Comparison of ENCODE assay signal across 19 cellular contexts in the genomic region with DNA sequence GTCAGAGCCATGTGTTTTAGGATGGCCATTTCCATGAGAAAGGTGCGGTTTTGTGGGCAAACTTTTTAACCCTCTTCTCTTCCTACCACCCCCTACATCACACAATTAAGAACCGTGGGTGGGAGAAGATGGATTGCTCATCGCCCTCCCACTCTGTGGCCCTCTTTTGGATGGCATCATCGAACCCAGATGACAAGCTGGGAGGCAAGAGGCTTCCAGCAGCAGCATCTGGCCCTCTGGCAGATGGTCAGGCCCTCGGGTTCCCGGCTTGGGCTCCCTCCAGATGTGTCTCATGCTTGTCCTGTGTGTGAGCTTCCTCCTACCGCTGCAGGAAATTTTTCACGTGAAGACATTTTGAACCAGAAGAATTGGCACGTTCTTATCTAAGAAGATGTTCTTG.
DNase-seq lines count a peak whose midpoint lies in the region; ATAC-seq, FAIRE-seq and TF ChIP-seq lines count a peak whose summit lies in the region.
"Had no signal": no experiment of that assay in that cellular context is flagged by ENCODE, and none has a peak within 500 bp of the region (broad histone marks: within the 10 kb centered on the region; RNA-seq: fewer than 3 reads in every experiment).

No MANE protein-coding gene starts in this region.

- no peak overlapping the region for H3K27ac ChIP-seq in right atrium auricular region
- H3K27ac ChIP-seq in left ventricle myocardium inferior (replicated peaks), result peak overlapping the region; percentile 38
- H3K27ac ChIP-seq in upper lobe of right lung, result no peak overlapping the region
- H3K27ac ChIP-seq: RWPE1, upper lobe of left lung had no signal

- FAIRE-seq in urothelium cell line (lab: Jason Lieb, UNC), result no peak
- FAIRE-seq: A204.1, H54 had no signal

- intact Hi-C loops in Right ventricle myocardium inferior (cut with DNase I) (no loop called here), left ventricle myocardium inferior (cut with micrococcal nuclease) (no loop called here), upper lobe of right lung (cut with DNase I) (no loop called here)

- no peaks in the 10 kb centered on the region for H3K27me3 ChIP-seq in right atrium auricular region
- no peaks in the 10 kb centered on the region for H3K27me3 ChIP-seq in left ventricle myocardium inferior (ENCODE audit: low read depth)
- H3K27me3 ChIP-seq in upper lobe of right lung, result no peaks in the 10 kb centered on the region
- H3K27me3 ChIP-seq: upper lobe of left lung had no signal

- H3K36me3 ChIP-seq in right atrium auricular region (no peaks in the 10 kb centered on the region), left ventricle myocardium inferior (no peaks in the 10 kb centered on the region), upper lobe of right lung (no peaks in the 10 kb centered on the region)
- H3K36me3 ChIP-seq: upper lobe of left lung had no signal

- ATAC-seq in Right ventricle myocardium inferior (peak; percentile 80), upper lobe of right lung (no peak), GM18870 (IDR thresholded peaks at IDR 0.05; ENCODE audit: unreplicated experiment) (no peak)
- ATAC-seq: activated CD8-positive, alpha-beta T cell treated with anti-CD3 and anti-CD28 coated beads, Interleukin-2, amount 10 ng/mL, durations not matched to agents 7 days and 5 days; stimulated activated effector memory CD8-positive, alpha-beta T cell treated with anti-CD3 and anti-CD28 coated beads, Interleukin-12 subunit alpha, Interleukin-12 subunit beta, amount 100 ng/mL, for 72 hours had no signal

- H3K4me3 ChIP-seq in right atrium auricular region (no peak overlapping the region), left ventricle myocardium inferior (no peak overlapping the region), upper lobe of right lung (no peak overlapping the region)
- H3K4me3 ChIP-seq: upper lobe of left lung had no signal

- H3K9me3 ChIP-seq in right atrium auricular region (no peaks in the 10 kb centered on the region), left ventricle myocardium inferior (replicated peaks) (no peaks in the 10 kb centered on the region), upper lobe of right lung (no peaks in the 10 kb centered on the region)
- H3K9me3 ChIP-seq: upper lobe of left lung had no signal

- H3K4me1 ChIP-seq in right atrium auricular region, result peaks cover 0 to 13% of the 10 kb centered on the region in 2 donors
- H3K4me1 ChIP-seq in left ventricle myocardium inferior, result peaks cover 47% of the 10 kb centered on the region
- no peaks in the 10 kb centered on the region for H3K4me1 ChIP-seq in upper lobe of right lung
- H3K4me1 ChIP-seq: upper lobe of left lung had no signal

- peak; percentile 74 for DNase-seq in Right ventricle myocardium inferior (ENCODE audit: missing footprints)
- no peak for DNase-seq in right atrium auricular region (ENCODE audit: low spot score)
- DNase-seq in RPMI7951 (ENCODE audit: low read depth), result peak; percentile 35
- DNase-seq in left ventricle myocardium inferior, result peak; percentile 64
- peak; percentile 12 for DNase-seq in urothelium cell line (ENCODE audit: low spot score)
- no peak for DNase-seq in upper lobe of right lung
- DNase-seq in RPMI8226, result no peak
- DNase-seq: activated CD8-positive, alpha-beta T cell treated with anti-CD3 and anti-CD28 coated beads, Interleukin-2, amount 10 ng/mL, durations not matched to agents 7 days and 5 days; caudate nucleus; CD8-positive, alpha-beta memory T cell; effector memory CD4-positive, alpha-beta T cell; NCI-H2029 treated with DMSO at 0.1 percent for 48 hours; NCI-H526 treated with DMSO at 0.1 percent for 48 hours had no signal

- no peak for TF ChIP-seq CTCF in right atrium auricular region (IDR thresholded peaks at IDR 0.05)
- TF ChIP-seq CTCF in left ventricle myocardium inferior (IDR thresholded peaks at IDR 0.05; ENCODE audit: borderline replicate concordance), result no peak
- TF ChIP-seq CTCF in upper lobe of right lung (IDR thresholded peaks at IDR 0.05), result no peak

Comparison
In these comparisons a context has a peak if more than half of its experiments do, and no peak if none do; other contexts are left out.
1. DNase-seq: peak in Right ventricle myocardium inferior (single experiment), RPMI7951 (single experiment), left ventricle myocardium inferior (single experiment) and urothelium cell line (single experiment); none in right atrium auricular region (single experiment), upper lobe of right lung (single experiment) and RPMI8226 (single experiment).